23 cellular contexts compared by ENCODE assay signal in the genomic region with DNA sequence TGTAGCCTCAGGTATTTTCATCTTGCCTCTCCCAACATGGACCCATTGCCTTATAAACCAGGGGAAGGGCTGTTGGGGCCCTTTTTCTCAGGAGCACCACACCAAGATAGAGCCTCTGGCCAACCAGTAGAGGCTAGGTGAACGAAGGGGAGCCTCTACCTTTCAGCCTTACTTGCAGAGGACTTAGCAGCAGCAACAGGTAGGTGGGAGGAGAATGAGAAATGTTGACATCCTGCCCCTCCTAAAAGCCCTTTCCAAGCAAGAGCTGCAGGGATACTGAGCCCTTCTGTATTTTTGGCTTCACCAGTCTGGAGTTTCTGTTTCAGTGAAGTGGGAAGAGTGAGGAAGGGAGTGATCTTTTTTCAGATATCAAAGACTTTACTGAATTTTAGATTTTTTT.
DNase-seq lines count a peak whose midpoint lies in the region; ATAC-seq and TF ChIP-seq lines count a peak whose summit lies in the region.
"Had no signal": no experiment of that assay in that cellular context is flagged by ENCODE, and none has a peak within 500 bp of the region (broad histone marks: within the 10 kb centered on the region; RNA-seq: fewer than 3 reads in every experiment).

No MANE protein-coding gene starts in this region.

- CTCF ChIA-PET in HEK293 (lab: Yijun Ruan, JAX), result interaction anchor here (0.7 kb wide), 1 partner anchor 1170 kb away, joined by 3 read pairs; no protein-coding TSS in a partner anchor

- peaks cover 19% of the 10 kb centered on the region for H3K9me3 Mint-ChIP-seq in activated T-cell treated with anti-CD3 and anti-CD28 coated beads, Interleukin-2, amount 50 U/mL, for 24 hours
- peaks cover 3 to 8% of the 10 kb centered on the region in 2 donors for H3K9me3 Mint-ChIP-seq in effector memory CD8-positive, alpha-beta T cell

- ATAC-seq in effector memory CD8-positive, alpha-beta T cell (replicated peaks), result no peak
- ATAC-seq in HG03280 (IDR thresholded peaks at IDR 0.05; ENCODE audit: unreplicated experiment) (no peak), GM21423 (IDR thresholded peaks at IDR 0.05; ENCODE audit: unreplicated experiment) (no peak)
- ATAC-seq: CD8-positive, alpha-beta T cell; HCT116; Right ventricle myocardium inferior had no signal

- peaks cover 2% of the 10 kb centered on the region for H3K4me1 ChIP-seq in HEK293 (ENCODE audit: control insufficient read depth, insufficient read depth, low read length)
- H3K4me1 ChIP-seq in mesendoderm (ENCODE audit: control insufficient read depth, low read depth, low read length), result peaks cover 2% of the 10 kb centered on the region
- H3K4me1 ChIP-seq: BLaER1 treated with 17β-estradiol and CSF1 and Interleukin-3, amounts not matched to agents 10 nM and 100 nM; SJSA1 had no signal

- H3K4me3 ChIP-seq in HEK293 (ENCODE audit: low read depth, low read length), result no peak overlapping the region
- no peak overlapping the region for H3K4me3 ChIP-seq in mesendoderm (ENCODE audit: low read length)
- H3K4me3 ChIP-seq: BLaER1 treated with 17β-estradiol and CSF1 and Interleukin-3, amounts not matched to agents 10 nM and 100 nM; SJSA1 had no signal

- no peak overlapping the region for H2BK5ac ChIP-seq in mesendoderm (ENCODE audit: low read length)

- peaks cover 25 to 27% of the 10 kb centered on the region in 2 experiments for H3K36me3 ChIP-seq in HEK293 (ENCODE audit: control insufficient read depth in 2 of 2, insufficient read depth in 1 of 2, low read length in 2 of 2)
- no peaks in the 10 kb centered on the region for H3K36me3 ChIP-seq in mesendoderm (ENCODE audit: control insufficient read depth, insufficient read depth, low read length)

- no peak overlapping the region for H3K9ac ChIP-seq in mesendoderm (ENCODE audit: low read length)
- H3K9ac ChIP-seq: BLaER1 treated with 17β-estradiol and CSF1 and Interleukin-3, amounts not matched to agents 10 nM and 100 nM had no signal

- H3K18ac ChIP-seq in mesendoderm (ENCODE audit: low read length), result no peak overlapping the region

- DNase-seq in activated T-cell treated with anti-CD3 and anti-CD28 coated beads, Interleukin-2, amount 50 U/mL, for 24 hours, result no peak
- DNase-seq in activated T-cell treated with anti-CD3 and anti-CD28 coated beads, Interleukin-2, amount 50 U/mL, for 48 hours, result no peak
- no peak for DNase-seq in effector memory CD8-positive, alpha-beta T cell
- peak; percentile 22 for DNase-seq in mesendoderm
- DNase-seq: 8988T; CD8-positive, alpha-beta T cell; DMS153; GOT3; Karpas-422; MV-4-11; NCI-H1105 treated with DMSO at 0.1 percent for 48 hours; NCI-H1694; NCI-H2081; NCI-H2171 treated with DMSO at 0.1 percent for 48 hours; NCI-H446; NCI-H526 had no signal

- POLR2A ChIA-PET in HEK293 (lab: Yijun Ruan, JAX), result no interaction called here

- no peak overlapping the region for H3K4me2 ChIP-seq in mesendoderm (ENCODE audit: low read length)
- H3K4me2 ChIP-seq: BLaER1 treated with 17β-estradiol and CSF1 and Interleukin-3, amounts not matched to agents 10 nM and 100 nM had no signal

- H3K23ac ChIP-seq in mesendoderm (ENCODE audit: low read length), result no peak overlapping the region

- H3K79me1 ChIP-seq in mesendoderm (ENCODE audit: low read length), result no peaks in the 10 kb centered on the region

- H3K4ac ChIP-seq in mesendoderm (ENCODE audit: low read depth, low read length), result no peak overlapping the region

- no peak overlapping the region for H4K8ac ChIP-seq in mesendoderm (ENCODE audit: low read depth, low read length)

- no peak overlapping the region for H2BK120ac ChIP-seq in mesendoderm (ENCODE audit: low read depth, low read length)

- H3K4me1 Mint-ChIP-seq in activated T-cell treated with anti-CD3 and anti-CD28 coated beads, Interleukin-2, amount 50 U/mL, for 24 hours (ENCODE audit: low read depth), result peaks cover 22% of the 10 kb centered on the region
- H3K4me1 Mint-ChIP-seq in effector memory CD8-positive, alpha-beta T cell (ENCODE audit: low read depth in 2 of 2), result peaks cover 10 to 13% of the 10 kb centered on the region in 2 donors

- H2BK15ac ChIP-seq in mesendoderm (replicated peaks; ENCODE audit: low read depth), result no peak overlapping the region

- H3K56ac ChIP-seq in mesendoderm (ENCODE audit: low read length), result no peak overlapping the region

- no peaks in the 10 kb centered on the region for H3K79me2 ChIP-seq in mesendoderm (ENCODE audit: control insufficient read depth, insufficient read depth, low read length)

- H3K36me3 Mint-ChIP-seq in activated T-cell treated with anti-CD3 and anti-CD28 coated beads, Interleukin-2, amount 50 U/mL, for 24 hours (ENCODE audit: low read depth), result peaks cover 88% of the 10 kb centered on the region
- H3K36me3 Mint-ChIP-seq in effector memory CD8-positive, alpha-beta T cell (ENCODE audit: insufficient read depth), result peaks cover 58% of the 10 kb centered on the region

- H3K9me3 ChIP-seq in HEK293 (ENCODE audit: control insufficient read depth, insufficient read depth, low read depth, low read length), result no peaks in the 10 kb centered on the region
- H3K9me3 ChIP-seq: SJSA1 had no signal

- no peaks in the 10 kb centered on the region for H3K27me3 Mint-ChIP-seq in activated T-cell treated with anti-CD3 and anti-CD28 coated beads, Interleukin-2, amount 50 U/mL, for 24 hours
- H3K27me3 Mint-ChIP-seq in effector memory CD8-positive, alpha-beta T cell, result no peaks in the 10 kb centered on the region

- WGBS in mesendoderm (ENCODE audit: extremely low coverage, insufficient coverage, low lambda C conversion rate), result no CpG with 5 or more reads among the region's 1 CpG

- TF ChIP-seq CTCF in HEK293 (tag by site-specific recombination; IDR thresholded peaks at IDR 0.05), result no peak

- H3K27me3 ChIP-seq in mesendoderm (ENCODE audit: insufficient read depth, low read length, poor library complexity), result no peaks in the 10 kb centered on the region
- H3K27me3 ChIP-seq: BLaER1 treated with 17β-estradiol and CSF1 and Interleukin-3, amounts not matched to agents 10 nM and 100 nM; SJSA1 had no signal

- no peak overlapping the region for H4K5ac ChIP-seq in mesendoderm (ENCODE audit: low read length)

- H3K4me3 Mint-ChIP-seq in activated T-cell treated with anti-CD3 and anti-CD28 coated beads, Interleukin-2, amount 50 U/mL, for 24 hours, result no peak overlapping the region
- no peak overlapping the region for H3K4me3 Mint-ChIP-seq in effector memory CD8-positive, alpha-beta T cell
- H3K4me3 Mint-ChIP-seq: CD8-positive, alpha-beta T cell had no signal

- H2AK5ac ChIP-seq in mesendoderm (ENCODE audit: low read length), result no peak overlapping the region

- H3K27ac Mint-ChIP-seq in activated T-cell treated with anti-CD3 and anti-CD28 coated beads, Interleukin-2, amount 50 U/mL, for 24 hours, result peak overlapping the region; percentile 7
- peak overlapping the region; percentile 51 to 84 for H3K27ac Mint-ChIP-seq in effector memory CD8-positive, alpha-beta T cell
- H3K27ac Mint-ChIP-seq: CD8-positive, alpha-beta T cell had no signal

- H3K27ac ChIP-seq in HEK293 (ENCODE audit: extremely low read depth, low read depth, low read length) (no peak overlapping the region), mesendoderm (ENCODE audit: low read depth, low read length) (no peak overlapping the region)
- H3K27ac ChIP-seq: BLaER1 treated with 17β-estradiol and CSF1 and Interleukin-3, amounts not matched to agents 10 nM and 100 nM; SJSA1 had no signal

TF ChIP-seq in HEK293, 187 proteins besides CTCF, POLR2A, EP300 and RAD21:
- TF ChIP-seq, protein P1, sequence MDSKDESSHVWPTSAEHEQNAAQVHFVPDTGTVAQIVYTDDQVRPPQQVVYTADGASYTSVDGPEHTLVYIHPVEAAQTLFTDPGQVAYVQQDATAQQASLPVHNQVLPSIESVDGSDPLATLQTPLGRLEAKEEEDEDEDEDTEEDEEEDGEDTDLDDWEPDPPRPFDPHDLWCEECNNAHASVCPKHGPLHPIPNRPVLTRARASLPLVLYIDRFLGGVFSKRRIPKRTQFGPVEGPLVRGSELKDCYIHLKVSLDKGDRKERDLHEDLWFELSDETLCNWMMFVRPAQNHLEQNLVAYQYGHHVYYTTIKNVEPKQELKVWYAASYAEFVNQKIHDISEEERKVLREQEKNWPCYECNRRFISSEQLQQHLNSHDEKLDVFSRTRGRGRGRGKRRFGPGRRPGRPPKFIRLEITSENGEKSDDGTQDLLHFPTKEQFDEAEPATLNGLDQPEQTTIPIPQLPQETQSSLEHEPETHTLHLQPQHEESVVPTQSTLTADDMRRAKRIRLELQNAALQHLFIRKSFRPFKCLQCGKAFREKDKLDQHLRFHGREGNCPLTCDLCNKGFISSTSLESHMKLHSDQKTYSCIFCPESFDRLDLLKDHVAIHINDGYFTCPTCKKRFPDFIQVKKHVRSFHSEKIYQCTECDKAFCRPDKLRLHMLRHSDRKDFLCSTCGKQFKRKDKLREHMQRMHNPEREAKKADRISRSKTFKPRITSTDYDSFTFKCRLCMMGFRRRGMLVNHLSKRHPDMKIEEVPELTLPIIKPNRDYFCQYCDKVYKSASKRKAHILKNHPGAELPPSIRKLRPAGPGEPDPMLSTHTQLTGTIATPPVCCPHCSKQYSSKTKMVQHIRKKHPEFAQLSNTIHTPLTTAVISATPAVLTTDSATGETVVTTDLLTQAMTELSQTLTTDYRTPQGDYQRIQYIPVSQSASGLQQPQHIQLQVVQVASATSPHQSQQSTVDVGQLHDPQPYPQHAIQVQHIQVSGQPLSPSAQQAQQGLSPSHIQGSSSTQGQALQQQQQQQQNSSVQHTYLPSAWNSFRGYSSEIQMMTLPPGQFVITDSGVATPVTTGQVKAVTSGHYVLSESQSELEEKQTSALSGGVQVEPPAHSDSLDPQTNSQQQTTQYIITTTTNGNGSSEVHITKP (tag by site-specific recombination; IDR thresholded peaks at IDR 0.05), result no peak
- TF ChIP-seq ZNF10 (tag by site-specific recombination; IDR thresholded peaks at IDR 0.05), result no peak
- TF ChIP-seq SCRT1 (tag by site-specific recombination; IDR thresholded peaks at IDR 0.05; ENCODE audit: borderline replicate concordance), result peak; percentile 93
- TF ChIP-seq SCRT2 (tag by site-specific recombination; IDR thresholded peaks at IDR 0.05), result peak; percentile 88
